In the genomic region with DNA sequence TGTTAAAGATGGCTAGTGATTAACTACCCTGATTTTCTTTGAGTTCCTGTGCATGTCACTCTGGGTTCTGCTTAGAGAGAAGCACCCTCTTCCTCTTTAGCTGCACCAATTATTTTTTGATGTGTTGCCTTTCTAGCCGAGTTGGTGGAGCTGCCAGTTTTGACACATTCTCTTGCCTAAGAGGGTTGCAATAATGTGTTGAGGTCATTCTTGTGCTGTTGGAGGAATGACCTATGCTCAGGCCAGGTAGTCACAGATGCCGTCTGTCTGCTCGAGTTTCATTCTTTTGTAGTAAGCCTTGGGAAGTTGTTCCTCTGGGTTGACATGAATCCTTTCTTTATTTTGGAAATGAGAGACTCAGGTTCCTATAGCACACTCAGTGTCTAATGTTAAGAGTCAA, we compare ENCODE assay signal across 18 cellular contexts.
A peak's percentile ranks its signal among the peaks of the same experiment; 100 is the strongest.
DNase-seq lines count a peak whose midpoint lies in the region; ATAC-seq, FAIRE-seq and TF ChIP-seq lines count a peak whose summit lies in the region.
"Had no signal": no experiment of that assay in that cellular context is flagged by ENCODE, and none has a peak within 500 bp of the region (broad histone marks: within the 10 kb centered on the region; RNA-seq: fewer than 3 reads in every experiment).

No MANE protein-coding gene starts in this region.

- H3K27ac ChIP-seq in HepG2 (ENCODE audit: extremely low read length, insufficient read depth, low read length), result no peak overlapping the region
- H3K27ac ChIP-seq in dorsolateral prefrontal cortex, result no peak overlapping the region

- WGBS in HepG2 (ENCODE audit: low lambda C conversion rate), result 0% methylated on average over 3 of the region's 3 CpGs

- no peaks in the 10 kb centered on the region for H3K9me3 Mint-ChIP-seq in endothelial cell (ENCODE audit: unreplicated experiment)
- H3K9me3 Mint-ChIP-seq: nephron had no signal

- H3K79me2 ChIP-seq in HepG2 (ENCODE audit: insufficient read depth, low read length), result no peaks in the 10 kb centered on the region

- no peak for TF ChIP-seq EP300 in HepG2 (IDR thresholded peaks at IDR 0.05; ENCODE audit: low read depth in 2 of 2, low read length in 2 of 2)
- no peak for TF ChIP-seq EP300 in HepG2 (CRISPR knock-in tag; IDR thresholded peaks at IDR 0.05; ENCODE audit: borderline replicate concordance)

- no peaks in the 10 kb centered on the region for H3K36me3 ChIP-seq in HepG2 (replicated peaks in 1 of 2; ENCODE audit: control insufficient read depth in 1 of 2, insufficient read depth in 2 of 2, low read length in 2 of 2)
- H3K36me3 ChIP-seq: BE2C had no signal

- no peak for TF ChIP-seq POLR2A in HepG2 (IDR thresholded peaks at IDR 0.05; ENCODE audit: insufficient read depth in 1 of 2, low read depth in 2 of 2, low read length in 2 of 2)

- CTCF ChIA-PET in HepG2 (lab: Yijun Ruan, JAX; ENCODE audit: low intra/inter-chr PET ratio, low total read pairs), result no interaction called here

- H3K27me3 ChIP-seq in HepG2 (ENCODE audit: control insufficient read depth in 1 of 2, insufficient read depth in 2 of 2, low read length in 2 of 2) (no peaks in the 10 kb centered on the region), dorsolateral prefrontal cortex (no peaks in the 10 kb centered on the region)
- H3K27me3 ChIP-seq: BE2C had no signal

- H3K4me1 Mint-ChIP-seq in endothelial cell (ENCODE audit: unreplicated experiment), result peaks cover 36% of the 10 kb centered on the region
- H3K4me1 Mint-ChIP-seq: immature natural killer cell had no signal

- no peak overlapping the region for H3K9ac ChIP-seq in HepG2 (ENCODE audit: insufficient read depth, low read depth, low read length)

- H3K4me2 ChIP-seq in HepG2 (ENCODE audit: low read depth, low read length), result no peak overlapping the region

- BruUV-seq in HepG2 (replicated peaks; lab: Mats Ljungman, UMichigan), result no TSS peak

- H3K27ac Mint-ChIP-seq in endothelial cell (ENCODE audit: unreplicated experiment), result peak overlapping the region; percentile 72
- H3K27ac Mint-ChIP-seq: immature natural killer cell had no signal

- intact Hi-C loops in HepG2 (cut with micrococcal nuclease; ENCODE audit: unreplicated experiment), result no loop called here
- intact Hi-C loops in dorsolateral prefrontal cortex (cut with DNase I), result no loop called here

- in situ Hi-C loops in HepG2 (cut with HindIII; ENCODE audit: extremely low pct_ligation_motif_present, low pct_unique_long_range_greater_than_20kb), result no loop called here

- H3K4me1 ChIP-seq in HepG2 (ENCODE audit: insufficient read depth, low read length), result no peaks in the 10 kb centered on the region

- H4K20me1 ChIP-seq in HepG2 (ENCODE audit: insufficient read depth, low read length), result 0 out of 2 replicates have a peak, but pooled peaks cover 3% of the 10 kb centered on the region

- no peaks in the 10 kb centered on the region for H3K36me3 Mint-ChIP-seq in endothelial cell (ENCODE audit: low read depth, unreplicated experiment)
- H3K36me3 Mint-ChIP-seq: immature natural killer cell had no signal

- no peak for TF ChIP-seq CTCF in endothelial cell (IDR thresholded peaks at IDR 0.05; ENCODE audit: unreplicated experiment)
- TF ChIP-seq CTCF in HepG2 (CRISPR knock-in tag; IDR thresholded peaks at IDR 0.05), result no peak
- no peak for TF ChIP-seq CTCF in dorsolateral prefrontal cortex (IDR thresholded peaks at IDR 0.05 in 54 of 56, conservative IDR thresholded peaks at IDR 0.05 in 2 of 56; ENCODE audit: low read depth in 1 of 56, partially characterized antibody in 56 of 56)

- peak; percentile 68 for ATAC-seq in HepG2
- no peak for ATAC-seq in GM18873 (IDR thresholded peaks at IDR 0.05; ENCODE audit: low FRiP score, unreplicated experiment)

- FAIRE-seq in HepG2 (lab: Jason Lieb, UNC), result no peak
- FAIRE-seq: endothelial cell of umbilical vein, HTR-8/SVneo, RCC 7860 had no signal

- no peaks in the 10 kb centered on the region for H3K27me3 Mint-ChIP-seq in endothelial cell (ENCODE audit: unreplicated experiment)

- H3K4me3 ChIP-seq in HepG2 (replicated peaks in 1 of 3; ENCODE audit: insufficient read depth in 1 of 3, low read depth in 2 of 3, low read length in 3 of 3), result no peak overlapping the region
- H3K4me3 ChIP-seq in dorsolateral prefrontal cortex, result no peak overlapping the region

- DNase-seq in COLO668 (lab: John Stamatoyannopoulos, UW; ENCODE audit: unreplicated experiment) (peak; percentile 10), NCI-H2196 treated with DMSO at 0.1 percent for 48 hours (lab: John Stamatoyannopoulos, UW; ENCODE audit: unreplicated experiment) (peak; percentile 11), endothelial cell (ENCODE audit: low spot score) (no peak), HepG2 (ENCODE audit: low spot score) (peak; percentile 1), NK-92 (lab: John Stamatoyannopoulos, UW; ENCODE audit: unreplicated experiment) (no peak), dorsolateral prefrontal cortex (no peak), occipital lobe (lab: John Stamatoyannopoulos, UW) (no peak)
- DNase-seq: activated CD4-positive, CD25-positive, alpha-beta regulatory T cell; activated T-cell treated with anti-CD3 and anti-CD28 coated beads, Interleukin-2, amount 50 U/mL, for 48 hours; BE2C; GF-D8; immature natural killer cell; NCI-H187 had no signal

- no peak overlapping the region for H3K4me3 Mint-ChIP-seq in endothelial cell (ENCODE audit: unreplicated experiment)
- H3K4me3 Mint-ChIP-seq: immature natural killer cell, nephron had no signal

- no peak overlapping the region for H2AFZ ChIP-seq in HepG2 (ENCODE audit: low read length)

- POLR2A ChIA-PET in HepG2 (lab: Yijun Ruan, JAX), result no interaction called here

- H3K9me3 ChIP-seq in HepG2 (ENCODE audit: low read length), result no peaks in the 10 kb centered on the region
- H3K9me3 ChIP-seq: BE2C had no signal

- no peak for TF ChIP-seq RAD21 in HepG2 (CRISPR knock-in tag; IDR thresholded peaks at IDR 0.05)

TF ChIP-seq in HepG2, 621 proteins besides CTCF, POLR2A, EP300 and RAD21:
- TF ChIP-seq CEBPB (IDR thresholded peaks at IDR 0.05; ENCODE audit: borderline replicate concordance, low read depth, low read length), result peak; percentile 91
- TF ChIP-seq CEBPG (CRISPR knock-in tag; IDR thresholded peaks at IDR 0.05), result peak; percentile 46; the same call in 1 of the 2 replicates
- no peak for TF ChIP-seq CC2D1A (CRISPR knock-in tag; IDR thresholded peaks at IDR 0.05)
TF ChIP-seq in HepG2: peak in this region for 2.

Comparison
In these comparisons a context has a peak if more than half of its experiments do, and no peak if none do; other contexts are left out.
1. DNase-seq: peak in COLO668 (single experiment), NCI-H2196 treated with DMSO at 0.1 percent for 48 hours (single experiment) and HepG2 (single experiment); none in endothelial cell (single experiment), NK-92 (single experiment), dorsolateral prefrontal cortex (0 of 10) and occipital lobe (single experiment).